In the genomic region with DNA sequence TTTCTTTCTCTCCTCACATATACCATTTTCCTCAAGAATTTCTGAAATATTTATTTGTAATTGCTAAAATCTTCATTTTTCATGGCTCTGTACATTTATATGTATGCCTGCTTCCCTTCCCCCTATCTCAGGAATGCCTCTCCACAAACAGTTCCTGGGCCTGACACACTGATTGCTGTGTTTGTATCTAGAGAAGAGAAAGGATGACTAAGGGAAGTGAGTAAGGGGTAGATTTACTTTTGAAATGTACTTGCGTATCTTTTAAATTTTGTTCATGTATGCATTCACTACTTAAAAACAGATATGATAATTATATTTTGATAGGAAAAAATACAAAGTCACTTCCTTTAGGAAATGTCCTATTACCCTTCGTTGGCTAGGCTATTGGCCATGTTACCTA, we compare ENCODE assay signal across 20 cellular contexts.
DNase-seq lines count a peak whose midpoint lies in the region; ATAC-seq and TF ChIP-seq lines count a peak whose summit lies in the region.
"Had no signal": no experiment of that assay in that cellular context is flagged by ENCODE, and none has a peak within 500 bp of the region (broad histone marks: within the 10 kb centered on the region; RNA-seq: fewer than 3 reads in every experiment).

No MANE protein-coding gene starts in this region.

- no peak overlapping the region for H3K4me3 ChIP-seq in adipocyte (ENCODE audit: low read length)
- no peak overlapping the region for H3K4me3 ChIP-seq in fibroblast of pulmonary artery (replicated peaks; ENCODE audit: low read depth, low read length)
- H3K4me3 ChIP-seq in skeletal muscle satellite cell (ENCODE audit: low read length), result peak overlapping the region; percentile 47
- H3K4me3 ChIP-seq: cardiac muscle cell, GM23248, neural progenitor cell, prostate gland had no signal

- no peak for TF ChIP-seq CTCF in fibroblast of pulmonary artery (IDR thresholded peaks at IDR 0.05; ENCODE audit: low read length, missing control alignments)

- H3K4me1 ChIP-seq in adipocyte (ENCODE audit: control insufficient read depth, insufficient read depth, low read length) (no peaks in the 10 kb centered on the region), skeletal muscle satellite cell (ENCODE audit: control insufficient read depth, insufficient read depth, low read length) (peaks cover 12% of the 10 kb centered on the region)
- H3K4me1 ChIP-seq: neural progenitor cell, prostate gland had no signal

- no peaks in the 10 kb centered on the region for H3K36me3 ChIP-seq in adipocyte (ENCODE audit: control insufficient read depth, insufficient read depth, low read length, severe bottlenecking)
- no peaks in the 10 kb centered on the region for H3K36me3 ChIP-seq in skeletal muscle satellite cell (ENCODE audit: insufficient read depth, low read length)
- H3K36me3 ChIP-seq: cardiac muscle cell, neural progenitor cell, prostate gland had no signal

- peaks cover 7% of the 10 kb centered on the region for H3K9me3 ChIP-seq in adipocyte (ENCODE audit: control insufficient read depth, low read length)
- H3K9me3 ChIP-seq in skeletal muscle satellite cell (replicated peaks; ENCODE audit: low read length), result no peaks in the 10 kb centered on the region
- H3K9me3 ChIP-seq: prostate gland had no signal

- H3K4me2 ChIP-seq in skeletal muscle satellite cell (ENCODE audit: low read length), result peak overlapping the region; percentile 69
- H3K4me2 ChIP-seq: neural progenitor cell had no signal

- H3K9ac ChIP-seq in adipocyte (ENCODE audit: low read length), result no peak overlapping the region
- H3K9ac ChIP-seq in skeletal muscle satellite cell (ENCODE audit: low read depth, low read length), result peak overlapping the region; percentile 47
- H3K9ac ChIP-seq: GM23248, neural progenitor cell had no signal

- H3K27me3 ChIP-seq in adipocyte (replicated peaks; ENCODE audit: control insufficient read depth, insufficient read depth, low read length), result no peaks in the 10 kb centered on the region
- no peaks in the 10 kb centered on the region for H3K27me3 ChIP-seq in skeletal muscle satellite cell (ENCODE audit: control insufficient read depth, insufficient read depth, low read length)
- H3K27me3 ChIP-seq: cardiac muscle cell, neural progenitor cell had no signal

- no peak for ATAC-seq in left colon
- ATAC-seq: left ventricle myocardium superior; stimulated activated naive CD8-positive, alpha-beta T cell treated with anti-CD3 and anti-CD28 coated beads, Interleukin-15, amount 100 ng/mL, for 72 hours had no signal

- intact Hi-C loops in left colon (cut with DNase I, micrococcal nuclease), result no loop called here
- intact Hi-C loops in head of caudate nucleus (cut with DNase I), result no loop called here

- peak; percentile 9 for DNase-seq in H4 (ENCODE audit: low spot score)
- peak; percentile 55 for DNase-seq in adipocyte (ENCODE audit: low read depth)
- peak; percentile 53 for DNase-seq in fibroblast of pulmonary artery (ENCODE audit: low read depth)
- DNase-seq in left colon, result no peak
- DNase-seq in ureter (ENCODE audit: low spot score), result no peak
- no peak for DNase-seq in head of caudate nucleus
- DNase-seq: activated CD4-positive, alpha-beta T cell treated with anti-CD3 and anti-CD28 coated beads, Interleukin-2, amount 50 U/mL, for 1 hour; activated CD8-positive, alpha-beta memory T cell treated with anti-CD3 and anti-CD28 coated beads, Interleukin-2, amount 50 U/mL, for 4 hours; activated naive CD8-positive, alpha-beta T cell treated with anti-CD3 and anti-CD28 coated beads for 36 hours; COR-L47; GM23248; left ventricle myocardium superior; SIG-M5; stimulated activated CD4-positive, alpha-beta T cell treated with anti-CD3 and anti-CD28 coated beads, Interleukin-4, amount 100 ng/mL, for 4 hours; stimulated activated naive CD8-positive, alpha-beta T cell treated with anti-CD3 and anti-CD28 coated beads, Interleukin-15, amount 100 ng/mL, for 72 hours; trophoblast cell had no signal

Comparison
In these comparisons a context has a peak if more than half of its experiments do, and no peak if none do; other contexts are left out.
1. DNase-seq: peak in H4 (single experiment), adipocyte (single experiment) and fibroblast of pulmonary artery (single experiment); none in left colon (0 of 2), ureter (single experiment) and head of caudate nucleus (0 of 42).